In genomic region chr1:83978056-83978455, GRCh38 we compare ENCODE assay signal across 21 cellular contexts. TPM values are rescaled to one million over a fixed set of nuclear protein-coding genes. Genes with fewer than 3 reads are reported as not detected.
DNase-seq lines count a peak whose midpoint lies in the region; ATAC-seq, FAIRE-seq and TF ChIP-seq lines count a peak whose summit lies in the region.
"Had no signal": no experiment of that assay in that cellular context is flagged by ENCODE, and none has a peak within 500 bp of the region (broad histone marks: within the 10 kb centered on the region; RNA-seq: fewer than 3 reads in every experiment).

No MANE protein-coding gene starts in this region.

- no peak overlapping the region for H3K27ac Mint-ChIP-seq in endothelial cell (ENCODE audit: unreplicated experiment)
- H3K27ac Mint-ChIP-seq: B cell; CD4-positive, alpha-beta T cell; T-cell had no signal

- no peak overlapping the region for H3K27ac ChIP-seq in A673 (ENCODE audit: low read depth, low read length, poor library complexity, severe bottlenecking)
- H3K27ac ChIP-seq in heart right ventricle, result no peak overlapping the region
- H3K27ac ChIP-seq: PC-9, SK-N-MC had no signal

- ATAC-seq in heart right ventricle, result no peak
- ATAC-seq in left cardiac atrium, result no peak
- ATAC-seq: HepG2, T-cell had no signal

- FAIRE-seq in H54 (lab: Jason Lieb, UNC), result peak; percentile 6
- FAIRE-seq: HepG2 had no signal

- H3K9me3 Mint-ChIP-seq in endothelial cell (ENCODE audit: unreplicated experiment), result no peaks in the 10 kb centered on the region
- H3K9me3 Mint-ChIP-seq: CD4-positive, alpha-beta T cell; T-cell had no signal

- WGBS in heart right ventricle, 2 donors, result 80 to 88% methylated on average over 1 of the region's 1 CpG

- no TSS peak for BruUV-seq in A673 (replicated peaks; lab: Mats Ljungman, UMichigan)

- no peaks in the 10 kb centered on the region for H3K36me3 Mint-ChIP-seq in endothelial cell (ENCODE audit: low read depth, unreplicated experiment)
- H3K36me3 Mint-ChIP-seq: T-cell had no signal

- peaks cover 3% of the 10 kb centered on the region for H3K4me1 ChIP-seq in A673 (ENCODE audit: insufficient read depth, low read length, poor library complexity, severe bottlenecking)
- H3K4me1 ChIP-seq in heart right ventricle, result no peaks in the 10 kb centered on the region

- POLR2A ChIA-PET in A673 (lab: Charles Lee; ENCODE audit: low non-redundant PET), result no interaction called here

- CTCF ChIA-PET in A673 (lab: Charles Lee), result no interaction called here

- no peaks in the 10 kb centered on the region for H3K4me1 Mint-ChIP-seq in endothelial cell (ENCODE audit: unreplicated experiment)
- H3K4me1 Mint-ChIP-seq: B cell, T-cell had no signal

- no peaks in the 10 kb centered on the region for H3K27me3 Mint-ChIP-seq in endothelial cell (ENCODE audit: unreplicated experiment)

- H3K4me3 Mint-ChIP-seq in endothelial cell (ENCODE audit: unreplicated experiment), result no peak overlapping the region
- H3K4me3 Mint-ChIP-seq: B cell; CD4-positive, alpha-beta T cell; T-cell had no signal

- H3K27me3 ChIP-seq in A673 (replicated peaks; ENCODE audit: insufficient read depth, low read depth, low read length, poor library complexity), result no peaks in the 10 kb centered on the region
- H3K27me3 ChIP-seq in heart right ventricle, result no peaks in the 10 kb centered on the region
- H3K27me3 ChIP-seq: MG63 had no signal

- no peaks in the 10 kb centered on the region for H3K36me3 ChIP-seq in A673 (ENCODE audit: insufficient read depth, low read length, poor library complexity, severe bottlenecking)
- H3K36me3 ChIP-seq in heart right ventricle, result no peaks in the 10 kb centered on the region
- H3K36me3 ChIP-seq: MG63 had no signal

- intact Hi-C loops in A673 (cut with micrococcal nuclease; ENCODE audit: unreplicated experiment) (no loop called here), heart right ventricle (cut with DNase I) (no loop called here), left cardiac atrium (cut with DNase I) (no loop called here)

- H3K9me3 ChIP-seq in A673 (ENCODE audit: low read depth, low read length, poor library complexity, severe bottlenecking) (no peaks in the 10 kb centered on the region), heart right ventricle (peaks cover 0 to 15% (median 0%) of the 10 kb centered on the region in 11 donors)
- H3K9me3 ChIP-seq: MG63 had no signal

- TF ChIP-seq CTCF in A673 (conservative IDR thresholded peaks at IDR 0.05; ENCODE audit: low read depth, low read length), result no peak
- TF ChIP-seq CTCF in endothelial cell (IDR thresholded peaks at IDR 0.05; ENCODE audit: unreplicated experiment), result no peak
- no peak for TF ChIP-seq CTCF in heart right ventricle (IDR thresholded peaks at IDR 0.05)

- DNase-seq in A673 (ENCODE audit: low spot score) (peak; percentile 28), H54 (ENCODE audit: insufficient read length, low spot score) (no peak), NCI-H1930 (lab: John Stamatoyannopoulos, UW) (peak; percentile 59 to 64), NCI-H2171 treated with DMSO at 0.1 percent for 48 hours (lab: John Stamatoyannopoulos, UW) (peak; percentile 93), endothelial cell (ENCODE audit: low spot score) (no peak), heart right ventricle (no peak), A172 (ENCODE audit: low spot score) (no peak), left cardiac atrium (no peak)
- DNase-seq: CD4-positive, alpha-beta T cell; DMS79 treated with DMSO at 0.1 percent for 48 hours; GOT3; KG1; MG63; NCI-H524 treated with DMSO at 0.1 percent for 48 hours; PC-9; T-cell; T-helper 9 cell had no signal

- H3K4me3 ChIP-seq in A673 (ENCODE audit: low read depth, low read length, poor library complexity, severe bottlenecking), result no peak overlapping the region
- H3K4me3 ChIP-seq in heart right ventricle, result no peak overlapping the region
- H3K4me3 ChIP-seq: MG63, PC-9, SK-N-MC had no signal

- no peak for TF ChIP-seq POLR2A in H54 (IDR thresholded peaks at IDR 0.05; ENCODE audit: low read depth, low read length)

RNA-seq across cellular contexts. Expression of gene TTLL7, which starts 20.9 kb away (rescaled TPM):
- 29.9 and 34.2 TPM in 2 replicates for total RNA-seq in A673 (2021)
- 2.7 TPM for total RNA-seq in endothelial cell (ENCODE audit: unreplicated experiment)
- 10 to 100 TPM in 1 of 10 donors, 1 to 10 TPM in 9; 2.1 to 12.1 (median 3.7) TPM for total RNA-seq in heart right ventricle
- 1 to 10 TPM; 1.0 to 4.2 TPM for polyA plus RNA-seq in heart right ventricle
- 6.3 and 17.2 TPM in 2 replicates for total RNA-seq in A172 (2014; rRNA removed; shearing (Covaris generic))
- total RNA-seq in left cardiac atrium, result 10 to 100 TPM; 13.7 to 19.1 TPM
- total RNA-seq: B cell; CD4-positive, alpha-beta T cell; G401 had no signal

Comparison
In these comparisons a context has a peak if more than half of its experiments do, and no peak if none do; other contexts are left out.
1. DNase-seq: peak in A673 (single experiment), NCI-H1930 (2 of 2) and NCI-H2171 treated with DMSO at 0.1 percent for 48 hours (single experiment); none in H54 (single experiment), endothelial cell (single experiment), heart right ventricle (0 of 2), A172 (single experiment) and left cardiac atrium (single experiment).